In the genomic region with DNA sequence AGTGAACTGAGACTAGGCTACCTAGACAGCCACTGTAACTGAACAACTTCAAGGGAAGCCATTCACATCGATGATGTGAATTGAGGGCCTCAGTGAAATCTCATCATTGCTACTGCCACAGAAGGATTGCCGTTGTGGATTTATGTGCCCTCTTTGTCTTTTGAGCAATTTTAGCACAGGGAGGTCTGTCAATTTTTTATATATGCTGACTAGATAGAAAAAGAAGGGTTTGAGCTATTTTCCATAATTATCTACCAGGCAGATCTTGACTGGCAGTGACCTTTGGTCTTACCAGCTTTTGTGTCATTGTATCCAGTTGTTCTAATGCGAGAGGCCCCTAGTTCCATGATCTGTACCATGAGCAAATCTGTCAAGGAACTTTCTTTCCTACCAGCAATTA, we compare ENCODE assay signal across 27 cellular contexts.
DNase-seq lines count a peak whose midpoint lies in the region; ATAC-seq, FAIRE-seq and TF ChIP-seq lines count a peak whose summit lies in the region.
"Had no signal": no experiment of that assay in that cellular context is flagged by ENCODE, and none has a peak within 500 bp of the region (broad histone marks: within the 10 kb centered on the region; RNA-seq: fewer than 3 reads in every experiment).

No MANE protein-coding gene starts in this region.

- peaks cover 17% of the 10 kb centered on the region for H3K79me1 ChIP-seq in mesenchymal stem cell (replicated peaks; ENCODE audit: low read length, poor library complexity, severe bottlenecking)

- no peak overlapping the region for H2BK12ac ChIP-seq in mesenchymal stem cell (ENCODE audit: low read length in 2 of 2)

- no peaks in the 10 kb centered on the region for H3K4me1 Mint-ChIP-seq in stimulated activated naive CD8-positive, alpha-beta T cell treated with anti-CD3 and anti-CD28 coated beads, Interleukin-15, amount 100 ng/mL, for 72 hours
- H3K4me1 Mint-ChIP-seq in activated T-cell treated with anti-CD3 and anti-CD28 coated beads, Interleukin-2, amount 50 U/mL, for 72 hours (ENCODE audit: low read depth), result no peaks in the 10 kb centered on the region

- H3K36me3 ChIP-seq in HepG2 (replicated peaks in 1 of 2; ENCODE audit: control insufficient read depth in 1 of 2, insufficient read depth in 2 of 2, low read length in 2 of 2) (peaks cover 0 to 2% of the 10 kb centered on the region in 2 experiments; a peak in 2 of 5 replicates), right lobe of liver (no peaks in the 10 kb centered on the region), K562 (ENCODE audit: control insufficient read depth, insufficient read depth, low read length) (no peaks in the 10 kb centered on the region), mesenchymal stem cell (ENCODE audit: control insufficient read depth in 1 of 2, insufficient read depth in 2 of 2, low read depth in 1 of 2, low read length in 2 of 2) (peaks cover 6 to 17% of the 10 kb centered on the region in 2 experiments)
- H3K36me3 ChIP-seq: HAP-1 had no signal

- CTCF ChIA-PET in HepG2 (lab: Yijun Ruan, JAX; ENCODE audit: low intra/inter-chr PET ratio, low total read pairs) (no interaction called here), K562 (lab: Yijun Ruan, JAX; ENCODE audit: low intra/inter-chr PET ratio) (no interaction called here)

- no peak overlapping the region for H2AFZ ChIP-seq in HepG2 (ENCODE audit: low read length)
- no peak overlapping the region for H2AFZ ChIP-seq in K562 (ENCODE audit: low read depth, low read length)
- H2AFZ ChIP-seq in mesenchymal stem cell (ENCODE audit: low read depth, low read length), result no peak overlapping the region
- H2AFZ ChIP-seq: PC-9 had no signal

- H3K4ac ChIP-seq in mesenchymal stem cell (ENCODE audit: low read depth in 1 of 2, low read length in 2 of 2), result no peak overlapping the region

- WGBS in HepG2 (ENCODE audit: low lambda C conversion rate), result 85% methylated on average over 3 of the region's 3 CpGs
- WGBS in right lobe of liver (ENCODE audit: insufficient coverage, low coverage, low lambda C conversion rate, missing lambda C conversion rate), result 96% methylated on average over 3 of the region's 3 CpGs
- WGBS in K562 (ENCODE audit: insufficient coverage, low coverage, missing lambda C conversion rate), result 70% methylated on average over 3 of the region's 3 CpGs
- 91% methylated on average over 3 of the region's 3 CpGs for WGBS in mesenchymal stem cell

- no peak overlapping the region for H2BK15ac ChIP-seq in mesenchymal stem cell (ENCODE audit: low read depth, poor library complexity, severe bottlenecking)

- H3K4me1 ChIP-seq in HepG2 (ENCODE audit: insufficient read depth, low read length), result peaks cover 6% of the 10 kb centered on the region; the same call in 1 of the 2 replicates
- no peaks in the 10 kb centered on the region for H3K4me1 ChIP-seq in right lobe of liver
- no peaks in the 10 kb centered on the region for H3K4me1 ChIP-seq in K562 (replicated peaks in 1 of 2; ENCODE audit: control insufficient read depth in 2 of 2, insufficient read depth in 2 of 2, low read length in 2 of 2)
- H3K4me1 ChIP-seq in mesenchymal stem cell (ENCODE audit: control insufficient read depth, insufficient read depth, low read depth, low read length), result no peaks in the 10 kb centered on the region
- H3K4me1 ChIP-seq: Caco-2, SJSA1 had no signal

- H3K4me2 ChIP-seq in HepG2 (ENCODE audit: low read depth, low read length) (no peak overlapping the region), K562 (ENCODE audit: insufficient read depth, low read length) (no peak overlapping the region), mesenchymal stem cell (ENCODE audit: low read length, poor library complexity, severe bottlenecking) (no peak overlapping the region)
- H3K4me2 ChIP-seq: PC-9 had no signal

- H3K27ac Mint-ChIP-seq in stimulated activated naive CD8-positive, alpha-beta T cell treated with anti-CD3 and anti-CD28 coated beads, Interleukin-15, amount 100 ng/mL, for 72 hours, result no peak overlapping the region
- H3K27ac Mint-ChIP-seq in activated T-cell treated with anti-CD3 and anti-CD28 coated beads, Interleukin-2, amount 50 U/mL, for 72 hours, result no peak overlapping the region
- H3K27ac Mint-ChIP-seq: B cell; CD8-positive, alpha-beta T cell had no signal

- TF ChIP-seq EP300 in HepG2 (IDR thresholded peaks at IDR 0.05; ENCODE audit: low read depth in 2 of 2, low read length in 2 of 2) (no peak), HepG2 (CRISPR knock-in tag; IDR thresholded peaks at IDR 0.05; ENCODE audit: borderline replicate concordance) (no peak), K562 (IDR thresholded peaks at IDR 0.05; ENCODE audit: low read length) (no peak)

- FAIRE-seq in HepG2 (lab: Jason Lieb, UNC) (no peak), K562 (lab: Jason Lieb, UNC) (no peak)
- FAIRE-seq: GM12892 had no signal

- TF ChIP-seq CTCF in HepG2 (CRISPR knock-in tag; IDR thresholded peaks at IDR 0.05) (no peak), right lobe of liver (IDR thresholded peaks at IDR 0.05) (no peak), K562 (IDR thresholded peaks at IDR 0.05 in 2 of 3, conservative IDR thresholded peaks at IDR 0.05 in 1 of 3; ENCODE audit: insufficient read depth in 2 of 3, low read depth in 1 of 3, low read length in 3 of 3) (no peak)

- TF ChIP-seq RAD21 in HepG2 (CRISPR knock-in tag; IDR thresholded peaks at IDR 0.05) (no peak), K562 (CRISPR knock-in tag; conservative IDR thresholded peaks at IDR 0.05 in 1 of 2, IDR thresholded peaks at IDR 0.05 in 1 of 2) (no peak)

- no peaks in the 10 kb centered on the region for H3K79me2 ChIP-seq in HepG2 (ENCODE audit: insufficient read depth, low read length)
- no peaks in the 10 kb centered on the region for H3K79me2 ChIP-seq in K562 (ENCODE audit: control insufficient read depth, insufficient read depth, low read length)

- H4K8ac ChIP-seq in mesenchymal stem cell (ENCODE audit: low read length), result no peak overlapping the region

- H3K4me3 Mint-ChIP-seq in stimulated activated naive CD8-positive, alpha-beta T cell treated with anti-CD3 and anti-CD28 coated beads, Interleukin-15, amount 100 ng/mL, for 72 hours, result no peak overlapping the region
- H3K4me3 Mint-ChIP-seq in activated T-cell treated with anti-CD3 and anti-CD28 coated beads, Interleukin-2, amount 50 U/mL, for 72 hours, result no peak overlapping the region
- H3K4me3 Mint-ChIP-seq: B cell; CD8-positive, alpha-beta T cell had no signal

- POLR2A ChIA-PET in HepG2 (lab: Yijun Ruan, JAX), result no interaction called here
- POLR2A ChIA-PET in K562 (lab: Yijun Ruan, JAX), result no interaction called here

- no peaks in the 10 kb centered on the region for H3K36me3 Mint-ChIP-seq in activated T-cell treated with anti-CD3 and anti-CD28 coated beads, Interleukin-2, amount 50 U/mL, for 72 hours (ENCODE audit: insufficient read depth in 2 of 2)

- BruUV-seq in HepG2 (replicated peaks; lab: Mats Ljungman, UMichigan), result no TSS peak
- no TSS peak for BruUV-seq in K562 (replicated peaks; lab: Mats Ljungman, UMichigan)

- H3K18ac ChIP-seq in mesenchymal stem cell (ENCODE audit: low read depth in 1 of 2, low read length in 2 of 2), result no peak overlapping the region

- H3K9ac ChIP-seq in HepG2 (ENCODE audit: insufficient read depth, low read depth, low read length) (no peak overlapping the region), K562 (ENCODE audit: insufficient read depth in 1 of 2, low read depth in 2 of 2, low read length in 2 of 2) (no peak overlapping the region), mesenchymal stem cell (ENCODE audit: low read length) (no peak overlapping the region)

- H2AK5ac ChIP-seq in mesenchymal stem cell (ENCODE audit: low read length, severe bottlenecking), result no peak overlapping the region

- intact Hi-C loops in HepG2 (cut with micrococcal nuclease; ENCODE audit: unreplicated experiment) (no loop called here), right lobe of liver (cut with DNase I) (no loop called here), K562 (cut with micrococcal nuclease) (no loop called here)

- no peak overlapping the region for H3K23ac ChIP-seq in mesenchymal stem cell (ENCODE audit: low read length in 2 of 2)

- H3K27me3 Mint-ChIP-seq in stimulated activated naive CD8-positive, alpha-beta T cell treated with anti-CD3 and anti-CD28 coated beads, Interleukin-15, amount 100 ng/mL, for 72 hours, result no peaks in the 10 kb centered on the region
- no peaks in the 10 kb centered on the region for H3K27me3 Mint-ChIP-seq in activated T-cell treated with anti-CD3 and anti-CD28 coated beads, Interleukin-2, amount 50 U/mL, for 72 hours (ENCODE audit: low read depth)
- H3K27me3 Mint-ChIP-seq: B cell had no signal

- in situ Hi-C loops in HepG2 (cut with HindIII; ENCODE audit: extremely low pct_ligation_motif_present, low pct_unique_long_range_greater_than_20kb) (no loop called here), K562 (cut with MboI) (no loop called here)

- DNase-seq in HepG2 (ENCODE audit: low spot score), result peak; percentile 25
- DNase-seq in right lobe of liver, result no peak
- DNase-seq in NCI-H146 treated with DMSO at 0.1 percent for 48 hours (lab: John Stamatoyannopoulos, UW; ENCODE audit: unreplicated experiment), result peak; percentile 91
- no peak for DNase-seq in K562 (ENCODE audit: extremely low read depth in 1 of 4, low spot score in 3 of 4)
- no peak for DNase-seq in stimulated activated naive CD8-positive, alpha-beta T cell treated with anti-CD3 and anti-CD28 coated beads, Interleukin-15, amount 100 ng/mL, for 72 hours
- no peak for DNase-seq in activated T-cell treated with anti-CD3 and anti-CD28 coated beads, Interleukin-2, amount 50 U/mL, for 72 hours
- DNase-seq in mesenchymal stem cell, result no peak
- DNase-seq: Caco-2; CD8-positive, alpha-beta T cell; DND-41; GOT3; Kasumi-1; MV-4-11; NCI-H1105; NCI-H1694 treated with DMSO at 0.1 percent for 48 hours; NCI-H2081 treated with DMSO at 0.1 percent for 48 hours; NCI-H2171; NCI-H524 treated with DMSO at 0.1 percent for 48 hours; PC-9; Right ventricle myocardium superior; RPMI8226; T-helper 2 cell had no signal

- H2BK5ac ChIP-seq in mesenchymal stem cell (ENCODE audit: low read depth, low read length, poor library complexity, severe bottlenecking), result no peak overlapping the region

- H3K14ac ChIP-seq in mesenchymal stem cell (ENCODE audit: low read length in 2 of 2), result no peak overlapping the region

- no peak overlapping the region for H3K4me3 ChIP-seq in HepG2 (replicated peaks in 1 of 3; ENCODE audit: insufficient read depth in 1 of 3, low read depth in 2 of 3, low read length in 3 of 3)
- H3K4me3 ChIP-seq in right lobe of liver, result no peak overlapping the region
- no peak overlapping the region for H3K4me3 ChIP-seq in K562
- no peak overlapping the region for H3K4me3 ChIP-seq in mesenchymal stem cell (ENCODE audit: insufficient read depth in 1 of 2, low read depth in 1 of 2, low read length in 2 of 2)
- H3K4me3 ChIP-seq: HAP-1, PC-9, SJSA1 had no signal

- H3K27ac ChIP-seq in HepG2 (ENCODE audit: extremely low read length, insufficient read depth, low read length) (no peak overlapping the region), right lobe of liver (no peak overlapping the region), K562 (ENCODE audit: extremely low read depth, low read depth, low read length) (no peak overlapping the region), mesenchymal stem cell (ENCODE audit: low read length, poor library complexity, severe bottlenecking) (no peak overlapping the region)
- H3K27ac ChIP-seq: C4-2B, PC-9, SJSA1 had no signal

- ATAC-seq in HepG2 (no peak), right lobe of liver (no peak), K562 (no peak)
- ATAC-seq in stimulated activated naive CD8-positive, alpha-beta T cell treated with anti-CD3 and anti-CD28 coated beads, Interleukin-15, amount 100 ng/mL, for 72 hours, result no peak
- no peak for ATAC-seq in activated T-cell treated with anti-CD3 and anti-CD28 coated beads, Interleukin-2, amount 50 U/mL, for 72 hours (replicated peaks in 1 of 2)
- ATAC-seq: CD8-positive, alpha-beta T cell had no signal

- no peak overlapping the region for H2BK120ac ChIP-seq in mesenchymal stem cell (ENCODE audit: low read depth, low read length)

- TF ChIP-seq POLR2A in HepG2 (IDR thresholded peaks at IDR 0.05; ENCODE audit: insufficient read depth in 1 of 2, low read depth in 2 of 2, low read length in 2 of 2) (no peak), right lobe of liver (IDR thresholded peaks at IDR 0.05) (no peak), K562 (conservative IDR thresholded peaks at IDR 0.05) (no peak)

- H3K27me3 ChIP-seq in HepG2 (ENCODE audit: control insufficient read depth in 1 of 2, insufficient read depth in 2 of 2, low read length in 2 of 2) (no peaks in the 10 kb centered on the region), right lobe of liver (no peaks in the 10 kb centered on the region), K562 (ENCODE audit: control insufficient read depth in 2 of 2, insufficient read depth in 2 of 2, low read length in 2 of 2) (no peaks in the 10 kb centered on the region), mesenchymal stem cell (ENCODE audit: control insufficient read depth in 1 of 2, insufficient read depth in 1 of 2, low read length in 2 of 2) (no peaks in the 10 kb centered on the region)
- H3K27me3 ChIP-seq: SJSA1 had no signal

- no peaks in the 10 kb centered on the region for H3K9me1 ChIP-seq in K562 (ENCODE audit: control insufficient read depth, insufficient read depth, low read length)

- no peak overlapping the region for H4K91ac ChIP-seq in mesenchymal stem cell (ENCODE audit: low read length)

- no peaks in the 10 kb centered on the region for H3K9me3 Mint-ChIP-seq in stimulated activated naive CD8-positive, alpha-beta T cell treated with anti-CD3 and anti-CD28 coated beads, Interleukin-15, amount 100 ng/mL, for 72 hours
- no peaks in the 10 kb centered on the region for H3K9me3 Mint-ChIP-seq in activated T-cell treated with anti-CD3 and anti-CD28 coated beads, Interleukin-2, amount 50 U/mL, for 72 hours
- H3K9me3 Mint-ChIP-seq: CD8-positive, alpha-beta T cell had no signal

- no peaks in the 10 kb centered on the region for H3K9me3 ChIP-seq in HepG2 (ENCODE audit: low read length)
- no peaks in the 10 kb centered on the region for H3K9me3 ChIP-seq in right lobe of liver
- no peaks in the 10 kb centered on the region for H3K9me3 ChIP-seq in K562 (replicated peaks; ENCODE audit: control insufficient read depth, insufficient read depth, low read depth, low read length)
- no peaks in the 10 kb centered on the region for H3K9me3 ChIP-seq in mesenchymal stem cell (ENCODE audit: control insufficient read depth, low read length)
- H3K9me3 ChIP-seq: Caco-2, HAP-1, SJSA1 had no signal

- no peaks in the 10 kb centered on the region for H4K20me1 ChIP-seq in HepG2 (ENCODE audit: insufficient read depth, low read length)
- 0 out of 2 replicates have a peak, but pooled peaks cover 4% of the 10 kb centered on the region for H4K20me1 ChIP-seq in K562 (replicated peaks; ENCODE audit: control insufficient read depth, insufficient read depth, low read length)

Comparison
In these comparisons a context has a peak if more than half of its experiments do, and no peak if none do; other contexts are left out.
1. DNase-seq: peak in HepG2 (single experiment) and NCI-H146 treated with DMSO at 0.1 percent for 48 hours (single experiment); none in right lobe of liver (0 of 3), K562 (0 of 4), stimulated activated naive CD8-positive, alpha-beta T cell treated with anti-CD3 and anti-CD28 coated beads, Interleukin-15, amount 100 ng/mL, for 72 hours (0 of 2), activated T-cell treated with anti-CD3 and anti-CD28 coated beads, Interleukin-2, amount 50 U/mL, for 72 hours (0 of 2) and mesenchymal stem cell (single experiment).
2. Of the 241 proteins assayed by ChIP-seq in both HepG2 and K562: peak only in HepG2: HOMEZ, MAFF, MAFK and ZNF644; only in K562: none; in both: none; in neither: 237.